ENCODE assay signal across 1 cellular context in genomic region chr4:98283219-98284199, GRCh38.
TF ChIP-seq lines count a peak whose summit lies in the region.

No MANE protein-coding gene starts in this region.

TF ChIP-seq in K562, 482 proteins besides CTCF, POLR2A, EP300 and RAD21:
- TF ChIP-seq, protein P1, sequence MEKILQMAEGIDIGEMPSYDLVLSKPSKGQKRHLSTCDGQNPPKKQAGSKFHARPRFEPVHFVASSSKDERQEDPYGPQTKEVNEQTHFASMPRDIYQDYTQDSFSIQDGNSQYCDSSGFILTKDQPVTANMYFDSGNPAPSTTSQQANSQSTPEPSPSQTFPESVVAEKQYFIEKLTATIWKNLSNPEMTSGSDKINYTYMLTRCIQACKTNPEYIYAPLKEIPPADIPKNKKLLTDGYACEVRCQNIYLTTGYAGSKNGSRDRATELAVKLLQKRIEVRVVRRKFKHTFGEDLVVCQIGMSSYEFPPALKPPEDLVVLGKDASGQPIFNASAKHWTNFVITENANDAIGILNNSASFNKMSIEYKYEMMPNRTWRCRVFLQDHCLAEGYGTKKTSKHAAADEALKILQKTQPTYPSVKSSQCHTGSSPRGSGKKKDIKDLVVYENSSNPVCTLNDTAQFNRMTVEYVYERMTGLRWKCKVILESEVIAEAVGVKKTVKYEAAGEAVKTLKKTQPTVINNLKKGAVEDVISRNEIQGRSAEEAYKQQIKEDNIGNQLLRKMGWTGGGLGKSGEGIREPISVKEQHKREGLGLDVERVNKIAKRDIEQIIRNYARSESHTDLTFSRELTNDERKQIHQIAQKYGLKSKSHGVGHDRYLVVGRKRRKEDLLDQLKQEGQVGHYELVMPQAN (IDR thresholded peaks at IDR 0.05; ENCODE audit: borderline replicate concordance), result no peak
- TF ChIP-seq SAP30 (IDR thresholded peaks at IDR 0.05; ENCODE audit: borderline replicate concordance, insufficient read depth, low read depth, low read length, poor library complexity, severe bottlenecking) (no peak), ILF3 (IDR thresholded peaks at IDR 0.05; ENCODE audit: borderline replicate concordance) (no peak), POLR2AphosphoS5 (IDR thresholded peaks at IDR 0.05; ENCODE audit: control insufficient read depth, insufficient read depth, low read depth, low read length) (no peak), ZNF239 (CRISPR knock-in tag; IDR thresholded peaks at IDR 0.05) (no peak)
- TF ChIP-seq, protein P2, sequence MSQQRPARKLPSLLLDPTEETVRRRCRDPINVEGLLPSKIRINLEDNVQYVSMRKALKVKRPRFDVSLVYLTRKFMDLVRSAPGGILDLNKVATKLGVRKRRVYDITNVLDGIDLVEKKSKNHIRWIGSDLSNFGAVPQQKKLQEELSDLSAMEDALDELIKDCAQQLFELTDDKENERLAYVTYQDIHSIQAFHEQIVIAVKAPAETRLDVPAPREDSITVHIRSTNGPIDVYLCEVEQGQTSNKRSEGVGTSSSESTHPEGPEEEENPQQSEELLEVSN (IDR thresholded peaks at IDR 0.05; ENCODE audit: borderline replicate concordance in 1 of 2, extremely low read depth in 1 of 2, insufficient read depth in 1 of 2, insufficient read length in 1 of 2, low read depth in 1 of 2, low read length in 1 of 2, poor library complexity in 1 of 2, severe bottlenecking in 1 of 2), result no peak
- TF ChIP-seq, protein P3, sequence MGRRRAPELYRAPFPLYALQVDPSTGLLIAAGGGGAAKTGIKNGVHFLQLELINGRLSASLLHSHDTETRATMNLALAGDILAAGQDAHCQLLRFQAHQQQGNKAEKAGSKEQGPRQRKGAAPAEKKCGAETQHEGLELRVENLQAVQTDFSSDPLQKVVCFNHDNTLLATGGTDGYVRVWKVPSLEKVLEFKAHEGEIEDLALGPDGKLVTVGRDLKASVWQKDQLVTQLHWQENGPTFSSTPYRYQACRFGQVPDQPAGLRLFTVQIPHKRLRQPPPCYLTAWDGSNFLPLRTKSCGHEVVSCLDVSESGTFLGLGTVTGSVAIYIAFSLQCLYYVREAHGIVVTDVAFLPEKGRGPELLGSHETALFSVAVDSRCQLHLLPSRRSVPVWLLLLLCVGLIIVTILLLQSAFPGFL (CRISPR knock-in tag; IDR thresholded peaks at IDR 0.05), result no peak
